1 cellular context compared by ENCODE assay signal in the genomic region with DNA sequence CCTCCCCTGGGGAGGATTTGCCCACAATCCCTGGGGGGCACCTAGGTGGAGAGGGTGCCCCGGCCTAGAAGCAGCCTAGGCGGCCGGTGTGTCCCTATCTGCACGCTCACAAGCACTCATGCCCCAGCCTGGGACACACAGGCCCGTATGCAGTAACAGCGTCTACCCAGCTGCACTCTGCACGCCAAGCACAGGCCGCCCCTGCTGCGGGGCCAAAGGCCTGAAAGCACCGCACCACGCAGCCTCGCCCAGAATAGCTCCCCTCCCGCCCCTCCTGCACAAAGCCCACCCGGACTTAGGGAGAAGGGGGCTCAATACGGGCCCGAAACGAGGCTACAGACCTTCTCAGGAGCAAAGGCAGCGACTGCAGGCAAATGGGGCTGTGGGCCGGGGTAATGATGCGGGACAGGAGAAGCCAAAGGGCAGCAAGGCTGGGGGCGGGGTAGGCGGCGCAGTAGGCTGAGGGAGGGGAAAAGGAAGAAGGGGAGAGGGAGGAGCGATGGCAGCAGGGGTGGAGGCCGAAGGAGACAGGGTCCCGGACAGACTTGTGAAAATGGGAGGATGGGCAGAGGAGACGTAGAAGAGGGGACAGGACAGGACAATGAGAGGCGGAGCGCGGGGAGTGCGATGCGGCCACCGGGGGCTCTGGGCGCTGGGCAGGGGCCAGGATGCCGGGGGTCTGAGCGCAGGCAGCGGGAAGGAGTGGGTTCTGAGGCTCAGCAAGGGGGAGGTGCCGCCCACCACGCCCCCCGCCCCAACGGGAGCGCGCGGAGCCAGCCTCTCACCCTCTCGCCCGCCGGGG.
TF ChIP-seq lines count a peak whose summit lies in the region.

No MANE protein-coding gene starts in this region.

TF ChIP-seq in HepG2, 621 proteins besides CTCF, POLR2A, EP300 and RAD21 (continued from another document):
- no peak for TF ChIP-seq FOXA1 (IDR thresholded peaks at IDR 0.05)
- TF ChIP-seq FOXA1 (CRISPR knock-in tag; IDR thresholded peaks at IDR 0.05) = no peak
- no peak for TF ChIP-seq IRX3 (CRISPR knock-in tag; IDR thresholded peaks at IDR 0.05; ENCODE audit: borderline replicate concordance, low read depth)
- TF ChIP-seq ZNF709 (CRISPR knock-in tag; IDR thresholded peaks at IDR 0.05) = no peak
- TF ChIP-seq ZNF724P (CRISPR knock-in tag; IDR thresholded peaks at IDR 0.05; ENCODE audit: borderline replicate concordance) = no peak
- no peak for TF ChIP-seq ZNF737 (CRISPR knock-in tag; IDR thresholded peaks at IDR 0.05; ENCODE audit: borderline replicate concordance)
- no peak for TF ChIP-seq ZNF503 (CRISPR knock-in tag; IDR thresholded peaks at IDR 0.05)
- no peak for TF ChIP-seq CSRNP2 (CRISPR knock-in tag; conservative IDR thresholded peaks at IDR 0.05; ENCODE audit: low read depth)
- TF ChIP-seq XBP1 (CRISPR knock-in tag; IDR thresholded peaks at IDR 0.05) = no peak
- TF ChIP-seq, protein P1, sequence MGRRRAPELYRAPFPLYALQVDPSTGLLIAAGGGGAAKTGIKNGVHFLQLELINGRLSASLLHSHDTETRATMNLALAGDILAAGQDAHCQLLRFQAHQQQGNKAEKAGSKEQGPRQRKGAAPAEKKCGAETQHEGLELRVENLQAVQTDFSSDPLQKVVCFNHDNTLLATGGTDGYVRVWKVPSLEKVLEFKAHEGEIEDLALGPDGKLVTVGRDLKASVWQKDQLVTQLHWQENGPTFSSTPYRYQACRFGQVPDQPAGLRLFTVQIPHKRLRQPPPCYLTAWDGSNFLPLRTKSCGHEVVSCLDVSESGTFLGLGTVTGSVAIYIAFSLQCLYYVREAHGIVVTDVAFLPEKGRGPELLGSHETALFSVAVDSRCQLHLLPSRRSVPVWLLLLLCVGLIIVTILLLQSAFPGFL (CRISPR knock-in tag; IDR thresholded peaks at IDR 0.05) = no peak
- no peak for TF ChIP-seq HNF4G (IDR thresholded peaks at IDR 0.05; ENCODE audit: borderline replicate concordance, low read depth, low read length)
- TF ChIP-seq HNF4G (CRISPR knock-in tag; IDR thresholded peaks at IDR 0.05; ENCODE audit: borderline replicate concordance, low read depth) = no peak
- no peak for TF ChIP-seq NR1H2 (CRISPR knock-in tag; IDR thresholded peaks at IDR 0.05; ENCODE audit: borderline replicate concordance, low read depth)
- no peak for TF ChIP-seq MIER2 (CRISPR knock-in tag; IDR thresholded peaks at IDR 0.05)
- no peak for TF ChIP-seq JUN (CRISPR knock-in tag; IDR thresholded peaks at IDR 0.05)
- TF ChIP-seq ZNF546 (CRISPR knock-in tag; conservative IDR thresholded peaks at IDR 0.05) = no peak
